ENCODE assay signal across 9 cellular contexts in the genomic region with DNA sequence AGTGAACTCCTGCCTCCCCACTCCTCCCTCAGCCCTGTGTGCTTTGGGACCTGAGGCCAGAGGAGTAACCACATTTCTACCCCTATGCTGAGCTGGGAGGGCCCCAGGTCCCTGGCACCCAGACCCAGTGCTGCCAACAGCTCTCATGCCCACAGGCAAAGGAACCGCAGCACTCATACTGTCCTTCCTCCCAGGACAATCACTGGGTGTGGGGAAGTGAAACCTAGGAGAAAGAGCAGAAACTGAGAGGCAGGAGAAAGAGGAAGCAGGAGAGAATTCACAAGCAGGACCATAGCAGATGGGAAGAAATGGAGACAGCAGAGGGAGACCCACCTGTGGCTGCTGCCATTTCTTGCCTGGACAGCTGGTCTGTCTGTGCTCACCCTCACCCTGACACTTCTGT. TPM values are rescaled to one million over a fixed set of nuclear protein-coding genes. Genes with fewer than 3 reads are reported as not detected.
DNase-seq lines count a peak whose midpoint lies in the region; ATAC-seq and TF ChIP-seq lines count a peak whose summit lies in the region.
"Had no signal": no experiment of that assay in that cellular context is flagged by ENCODE, and none has a peak within 500 bp of the region (broad histone marks: within the 10 kb centered on the region; RNA-seq: fewer than 3 reads in every experiment).

No MANE protein-coding gene starts in this region.

- H3K36me3 ChIP-seq in left lung = peaks cover 0 to 41% of the 10 kb centered on the region in 2 donors

- H3K4me3 ChIP-seq in left lung = peak overlapping the region in 1 of 2 donors; percentile 36

- no peak for ATAC-seq in stimulated activated naive CD8-positive, alpha-beta T cell treated with anti-CD3 and anti-CD28 coated beads, Interleukin-15, Interleukin-2, amounts not matched to agents 100 U/mL and 50 U/mL, for 24 hours
- ATAC-seq in activated B cell treated with CpG ODN at 0.5 μM for 24 hours (ENCODE audit: low read depth) (no peak), left lung (peak; percentile 1), HG03159 (IDR thresholded peaks at IDR 0.05; ENCODE audit: unreplicated experiment) (no peak)

- no peaks in the 10 kb centered on the region for H3K9me3 ChIP-seq in left lung

- H3K4me1 Mint-ChIP-seq in stimulated activated naive CD8-positive, alpha-beta T cell treated with anti-CD3 and anti-CD28 coated beads, Interleukin-15, Interleukin-2, amounts not matched to agents 100 ng/mL and 50 ng/mL, for 24 hours (ENCODE audit: low read depth) = peaks cover 78% of the 10 kb centered on the region
- peaks cover 65% of the 10 kb centered on the region for H3K4me1 Mint-ChIP-seq in activated B cell treated with CpG ODN at 0.5 μM for 24 hours

- H3K27ac ChIP-seq in left lung = peak overlapping the region; percentile 76 to 88

- no peak for DNase-seq in stimulated activated naive CD8-positive, alpha-beta T cell treated with anti-CD3 and anti-CD28 coated beads, Interleukin-15, Interleukin-2, amounts not matched to agents 100 U/mL and 50 U/mL, for 24 hours
- DNase-seq in activated B cell treated with CpG ODN at 0.5 μM for 24 hours (no peak), left lung (no peak), GM10248 (ENCODE audit: extremely low spot score) (no peak), AG20443 (ENCODE audit: low spot score) (no peak), HPDE6-E6E7 (ENCODE audit: extremely low spot score) (no peak)
- DNase-seq: NCI-H1694 treated with DMSO at 0.1 percent for 48 hours had no signal

- CTCF ChIA-PET in activated B cell treated with CpG ODN at 0.5 μM for 24 hours (lab: Charles Lee) = interaction anchor here (0.6 to 1.2 kb wide), 2 partner anchors 11 to 27 kb away, joined by 3 read pairs; no protein-coding TSS in a partner anchor
- CTCF ChIA-PET in GM10248 (lab: Yijun Ruan, JAX) = interaction anchor here (0.7 to 2.6 kb wide), 5 partner anchors 8 to 28 kb away, joined by 3 to 8 read pairs (median 7); no protein-coding TSS in a partner anchor

- H3K27me3 ChIP-seq in left lung = no peaks in the 10 kb centered on the region

- H3K4me1 ChIP-seq in left lung = peaks cover 43 to 81% of the 10 kb centered on the region in 2 donors

- peaks cover 59% of the 10 kb centered on the region for H3K36me3 Mint-ChIP-seq in stimulated activated naive CD8-positive, alpha-beta T cell treated with anti-CD3 and anti-CD28 coated beads, Interleukin-15, Interleukin-2, amounts not matched to agents 100 ng/mL and 50 ng/mL, for 24 hours (ENCODE audit: low read depth)
- H3K36me3 Mint-ChIP-seq in activated B cell treated with CpG ODN at 0.5 μM for 24 hours (ENCODE audit: low read depth) = peaks cover 47% of the 10 kb centered on the region

- H3K27me3 Mint-ChIP-seq in stimulated activated naive CD8-positive, alpha-beta T cell treated with anti-CD3 and anti-CD28 coated beads, Interleukin-15, Interleukin-2, amounts not matched to agents 100 ng/mL and 50 ng/mL, for 24 hours = no peaks in the 10 kb centered on the region
- no peaks in the 10 kb centered on the region for H3K27me3 Mint-ChIP-seq in activated B cell treated with CpG ODN at 0.5 μM for 24 hours

- TF ChIP-seq CTCF in activated B cell treated with CpG ODN at 0.5 μM for 24 hours (IDR thresholded peaks at IDR 0.05) = no peak
- no peak for TF ChIP-seq CTCF in left lung (IDR thresholded peaks at IDR 0.05)
- no peak for TF ChIP-seq CTCF in GM10248 (IDR thresholded peaks at IDR 0.05; ENCODE audit: control extremely low read depth, extremely low read depth, low read depth, missing control alignments)

- H3K4me3 Mint-ChIP-seq in stimulated activated naive CD8-positive, alpha-beta T cell treated with anti-CD3 and anti-CD28 coated beads, Interleukin-15, Interleukin-2, amounts not matched to agents 100 ng/mL and 50 ng/mL, for 24 hours = peak overlapping the region; percentile 78
- peak overlapping the region; percentile 77 for H3K4me3 Mint-ChIP-seq in activated B cell treated with CpG ODN at 0.5 μM for 24 hours

- intact Hi-C loops in activated B cell treated with CpG ODN at 0.5 μM for 24 hours (cut with micrococcal nuclease) (no loop called here), left lung (cut with DNase I) (no loop called here)

- POLR2A ChIA-PET in activated B cell treated with CpG ODN at 0.5 μM for 24 hours (lab: Charles Lee) (interaction anchor here (0.5 to 6.2 kb wide), 8 partner anchors 9 to 440 kb away, joined by 3 to 119 read pairs (median 16); a partner anchor contains a TSS), GM10248 (lab: Yijun Ruan, JAX) (interaction anchor here (0.6 to 1.2 kb wide), 4 partner anchors 16 to 852 kb away, joined by 3 to 14 read pairs (median 5); no protein-coding TSS in a partner anchor)

- peak overlapping the region; percentile 97 for H3K27ac Mint-ChIP-seq in stimulated activated naive CD8-positive, alpha-beta T cell treated with anti-CD3 and anti-CD28 coated beads, Interleukin-15, Interleukin-2, amounts not matched to agents 100 ng/mL and 50 ng/mL, for 24 hours
- H3K27ac Mint-ChIP-seq in activated B cell treated with CpG ODN at 0.5 μM for 24 hours = peak overlapping the region; percentile 91

- H3K9me3 Mint-ChIP-seq in stimulated activated naive CD8-positive, alpha-beta T cell treated with anti-CD3 and anti-CD28 coated beads, Interleukin-15, Interleukin-2, amounts not matched to agents 100 ng/mL and 50 ng/mL, for 24 hours = no peaks in the 10 kb centered on the region
- H3K9me3 Mint-ChIP-seq in activated B cell treated with CpG ODN at 0.5 μM for 24 hours = no peaks in the 10 kb centered on the region

RNA-seq across cellular contexts. Expression of a gene that starts 18.8 kb away (rescaled TPM):
- total RNA-seq in activated B cell treated with CpG ODN at 0.5 μM for 24 hours (61.7 and 65.3 TPM in 2 replicates), left lung (10 to 100 TPM; 25.3 to 30.2 TPM)

RNA-seq across cellular contexts. Expression of a gene that starts 24.9 kb away (rescaled TPM):
- total RNA-seq in activated B cell treated with CpG ODN at 0.5 μM for 24 hours = 80.7 and 88.5 TPM in 2 replicates
- total RNA-seq in left lung = 10 to 100 TPM; 73.1 to 98.0 TPM

RNA-seq across cellular contexts. Expression of a gene that starts 35.1 kb away (rescaled TPM):
- total RNA-seq in activated B cell treated with CpG ODN at 0.5 μM for 24 hours = 11.7 and 14.2 TPM in 2 replicates
- 1 to 10 TPM; 7.8 to 8.8 TPM for total RNA-seq in left lung

RNA-seq across cellular contexts. Expression of a gene that starts 47.5 kb away (rescaled TPM):
- 3.7 and 4.6 TPM in 2 replicates for total RNA-seq in activated B cell treated with CpG ODN at 0.5 μM for 24 hours
- 10 to 100 TPM; 10.1 to 14.3 TPM for total RNA-seq in left lung
